Comparison of ENCODE assay signal across 8 cellular contexts in the genomic region with DNA sequence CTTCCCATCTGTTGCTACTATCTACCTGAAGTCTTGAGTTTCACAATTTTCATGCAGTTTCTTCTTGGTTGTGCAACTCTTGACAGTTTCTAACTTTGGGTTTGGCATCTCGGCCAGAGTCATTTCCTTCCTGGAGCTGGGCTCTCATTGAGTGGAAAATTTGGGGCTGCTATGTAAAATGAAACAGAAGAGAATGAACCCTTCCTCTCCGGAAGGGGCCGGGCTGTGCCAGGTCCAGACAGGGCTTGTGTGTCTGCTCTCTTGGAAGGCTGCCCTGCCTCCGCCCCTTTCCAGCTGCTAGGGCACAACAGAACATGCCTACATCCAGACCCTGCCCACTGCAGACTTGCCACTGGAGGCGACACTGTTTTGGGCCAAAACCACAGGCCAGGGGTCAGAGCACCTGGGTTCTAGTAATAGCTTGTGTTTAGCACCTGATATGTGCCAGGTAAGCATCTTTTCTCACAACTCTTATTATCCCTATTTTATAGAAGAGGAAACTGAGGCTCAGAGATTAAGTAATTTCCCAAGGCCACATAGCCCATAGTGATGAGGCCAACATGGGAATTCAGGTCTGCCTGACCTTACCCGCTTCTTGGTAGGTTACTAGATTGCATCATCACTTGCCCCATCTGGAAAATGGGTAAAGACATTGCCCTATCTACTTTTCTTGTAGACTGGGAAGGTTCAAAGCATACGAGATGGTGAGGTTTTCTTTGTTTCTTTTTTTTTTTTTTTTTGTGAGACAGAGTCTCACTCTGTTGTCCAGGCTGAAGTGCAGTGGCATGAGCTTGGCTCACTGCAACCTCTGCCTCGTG. TPM values are rescaled to one million over a fixed set of nuclear protein-coding genes. Genes with fewer than 3 reads are reported as not detected.
A peak's percentile ranks its signal among the peaks of the same experiment; 100 is the strongest.
DNase-seq lines count a peak whose midpoint lies in the region; ATAC-seq and TF ChIP-seq lines count a peak whose summit lies in the region.

No MANE protein-coding gene starts in this region.

- TF ChIP-seq CTCF in AG10803 (conservative IDR thresholded peaks at IDR 0.05; ENCODE audit: low read length) (no peak), MM.1S (IDR thresholded peaks at IDR 0.05; ENCODE audit: low read length) (peak; percentile 21), fibroblast of villous mesenchyme (IDR thresholded peaks at IDR 0.05; ENCODE audit: insufficient read depth, low read depth, low read length) (no peak), neural progenitor cell (IDR thresholded peaks at IDR 0.05) (no peak)

- peaks cover 11% of the 10 kb centered on the region for H3F3A ChIP-seq in MM.1S (ENCODE audit: insufficient read depth, low read length)
- H3F3A ChIP-seq in neural progenitor cell (ENCODE audit: low read depth): no peaks in the 10 kb centered on the region

- H3K79me2 ChIP-seq in MM.1S (ENCODE audit: low read length): no peaks in the 10 kb centered on the region
- H3K79me2 ChIP-seq in neural progenitor cell (ENCODE audit: low read depth): no peaks in the 10 kb centered on the region

- H3K27ac ChIP-seq in MM.1S (ENCODE audit: low read length): peak overlapping the region; percentile 59; the same call in 1 of the 2 replicates
- no peak overlapping the region for H3K27ac ChIP-seq in neural progenitor cell

- H3K4me3 ChIP-seq in AG10803 (ENCODE audit: low read length): no peak overlapping the region
- peak overlapping the region; percentile 23 for H3K4me3 ChIP-seq in MM.1S (ENCODE audit: low read length)
- H3K4me3 ChIP-seq in fibroblast of villous mesenchyme (ENCODE audit: low read depth, low read length): no peak overlapping the region
- H3K4me3 ChIP-seq in neural progenitor cell: no peak overlapping the region

- peak; percentile 40 for ATAC-seq in activated CD8-positive, alpha-beta T cell treated with anti-CD3 and anti-CD28 coated beads, Interleukin-2, amount 10 ng/mL, durations not matched to agents 7 days and 5 days
- no peak for ATAC-seq in HG03520 (IDR thresholded peaks at IDR 0.05; ENCODE audit: unreplicated experiment)
- ATAC-seq in HG02981 (IDR thresholded peaks at IDR 0.05; ENCODE audit: unreplicated experiment): no peak

- CTCF ChIA-PET in activated CD8-positive, alpha-beta T cell treated with anti-CD3 and anti-CD28 coated beads, Interleukin-2, amount 10 ng/mL, durations not matched to agents 7 days and 5 days (lab: Charles Lee): interaction anchor here (1.3 to 1.6 kb wide), 2 partner anchors 9 to 34 kb away, joined by 3 to 7 read pairs; no protein-coding TSS in a partner anchor

- H3K36me3 ChIP-seq in MM.1S (replicated peaks; ENCODE audit: insufficient read depth, low read length): no peaks in the 10 kb centered on the region
- H3K36me3 ChIP-seq in neural progenitor cell: no peaks in the 10 kb centered on the region

- peak overlapping the region; percentile 27 for H3K4me3 Mint-ChIP-seq in activated CD8-positive, alpha-beta T cell treated with anti-CD3 and anti-CD28 coated beads, Interleukin-2, amount 10 ng/mL, durations not matched to agents 7 days and 5 days
- H3K4me3 Mint-ChIP-seq in neural progenitor cell: no peak overlapping the region

- peaks cover 16% of the 10 kb centered on the region for H3K4me1 ChIP-seq in MM.1S (ENCODE audit: low read length)
- peaks cover 3% of the 10 kb centered on the region for H3K4me1 ChIP-seq in neural progenitor cell

- POLR2A ChIA-PET in activated CD8-positive, alpha-beta T cell treated with anti-CD3 and anti-CD28 coated beads, Interleukin-2, amount 10 ng/mL, durations not matched to agents 7 days and 5 days (lab: Charles Lee): interaction anchor here (0.9 to 1.4 kb wide), 3 partner anchors 9 to 60 kb away, joined by 3 to 4 read pairs (median 3); no protein-coding TSS in a partner anchor

- peaks cover 84% of the 10 kb centered on the region for H3K4me1 Mint-ChIP-seq in activated CD8-positive, alpha-beta T cell treated with anti-CD3 and anti-CD28 coated beads, Interleukin-2, amount 10 ng/mL, durations not matched to agents 7 days and 5 days (ENCODE audit: low read depth)
- peaks cover 44% of the 10 kb centered on the region for H3K4me1 Mint-ChIP-seq in neural progenitor cell

- H3K27me3 Mint-ChIP-seq in activated CD8-positive, alpha-beta T cell treated with anti-CD3 and anti-CD28 coated beads, Interleukin-2, amount 10 ng/mL, durations not matched to agents 7 days and 5 days (ENCODE audit: low read depth): no peaks in the 10 kb centered on the region
- H3K27me3 Mint-ChIP-seq in neural progenitor cell (ENCODE audit: insufficient read depth, low read depth): peaks cover 13% of the 10 kb centered on the region

- H3K9me3 Mint-ChIP-seq in activated CD8-positive, alpha-beta T cell treated with anti-CD3 and anti-CD28 coated beads, Interleukin-2, amount 10 ng/mL, durations not matched to agents 7 days and 5 days (ENCODE audit: insufficient read depth): no peaks in the 10 kb centered on the region
- H3K9me3 Mint-ChIP-seq in neural progenitor cell: no peaks in the 10 kb centered on the region

- H3K36me3 Mint-ChIP-seq in activated CD8-positive, alpha-beta T cell treated with anti-CD3 and anti-CD28 coated beads, Interleukin-2, amount 10 ng/mL, durations not matched to agents 7 days and 5 days (ENCODE audit: low read depth): peaks cover 7% of the 10 kb centered on the region
- H3K36me3 Mint-ChIP-seq in neural progenitor cell: no peaks in the 10 kb centered on the region

- H3K4me2 ChIP-seq in MM.1S (ENCODE audit: low read depth, low read length) (peak overlapping the region; percentile 67), neural progenitor cell (no peak overlapping the region)

- DNase-seq in AG10803 (ENCODE audit: low read depth): peak; percentile 79
- DNase-seq in MM.1S: peak; percentile 82
- peak; percentile 50 for DNase-seq in activated CD8-positive, alpha-beta T cell treated with anti-CD3 and anti-CD28 coated beads, Interleukin-2, amount 10 ng/mL, durations not matched to agents 7 days and 5 days
- peak; percentile 82 for DNase-seq in fibroblast of villous mesenchyme (ENCODE audit: low read depth)
- peak; percentile 96 for DNase-seq in posterior vena cava (ENCODE audit: low spot score)
- no peak for DNase-seq in neural progenitor cell (ENCODE audit: low spot score)

- no peak overlapping the region for H3K9ac ChIP-seq in MM.1S (ENCODE audit: low read length)
- H3K9ac ChIP-seq in neural progenitor cell: no peak overlapping the region

- intact Hi-C loops in posterior vena cava (cut with DNase I): no loop called here

- H3K9me3 ChIP-seq in MM.1S (replicated peaks; ENCODE audit: insufficient read depth, low read length) (no peaks in the 10 kb centered on the region), neural progenitor cell (ENCODE audit: low read depth) (no peaks in the 10 kb centered on the region)

- peak overlapping the region; percentile 81 for H3K27ac Mint-ChIP-seq in activated CD8-positive, alpha-beta T cell treated with anti-CD3 and anti-CD28 coated beads, Interleukin-2, amount 10 ng/mL, durations not matched to agents 7 days and 5 days
- H3K27ac Mint-ChIP-seq in neural progenitor cell: no peak overlapping the region

- no peaks in the 10 kb centered on the region for H3K9me2 ChIP-seq in MM.1S (replicated peaks; ENCODE audit: insufficient read depth, low read length)

- H3K27me3 ChIP-seq in MM.1S (replicated peaks; ENCODE audit: insufficient read depth, low read length) (no peaks in the 10 kb centered on the region), neural progenitor cell (no peaks in the 10 kb centered on the region)

- H4K20me1 ChIP-seq in MM.1S (ENCODE audit: insufficient read depth, low read length) (no peaks in the 10 kb centered on the region), neural progenitor cell (ENCODE audit: low read depth) (no peaks in the 10 kb centered on the region)

- H2AFZ ChIP-seq in MM.1S (ENCODE audit: low read length): peak overlapping the region; percentile 48
- H2AFZ ChIP-seq in neural progenitor cell (replicated peaks): no peak overlapping the region

RNA-seq across cellular contexts. Expression of a gene that starts 25.0 kb away (rescaled TPM):
- total RNA-seq in activated CD8-positive, alpha-beta T cell treated with anti-CD3 and anti-CD28 coated beads, Interleukin-2, amount 10 ng/mL, durations not matched to agents 7 days and 5 days: 1 to 10 TPM; 1.3 to 1.4 TPM
- total RNA-seq in fibroblast of villous mesenchyme (3.2 and 8.2 TPM in 2 replicates), posterior vena cava (1 to 10 TPM; 2.3 to 4.2 TPM), neural progenitor cell (ENCODE audit: low replicate concordance) (0.26 and 0.50 TPM in 2 replicates)

RNA-seq across cellular contexts. Expression of a gene that starts 48.2 kb away (rescaled TPM):
- 10 to 100 TPM; 57.0 to 59.1 TPM for total RNA-seq in activated CD8-positive, alpha-beta T cell treated with anti-CD3 and anti-CD28 coated beads, Interleukin-2, amount 10 ng/mL, durations not matched to agents 7 days and 5 days
- total RNA-seq in fibroblast of villous mesenchyme: 31.9 and 45.3 TPM in 2 replicates
- total RNA-seq in posterior vena cava: 10 to 100 TPM; 21.7 to 24.7 TPM
- total RNA-seq in neural progenitor cell (ENCODE audit: low replicate concordance): 86.0 and 86.3 TPM in 2 replicates

RNA-seq across cellular contexts. Expression of a gene that starts 58.5 kb away (rescaled TPM):
- total RNA-seq in activated CD8-positive, alpha-beta T cell treated with anti-CD3 and anti-CD28 coated beads, Interleukin-2, amount 10 ng/mL, durations not matched to agents 7 days and 5 days: 10 to 100 TPM; 57.0 to 61.6 TPM
- total RNA-seq in fibroblast of villous mesenchyme (16.0 and 21.9 TPM in 2 replicates), posterior vena cava (10 to 100 TPM; 22.2 to 25.3 TPM), neural progenitor cell (ENCODE audit: low replicate concordance) (11.7 and 14.9 TPM in 2 replicates)
